Comparison of ENCODE assay signal across 1 cellular context in the genomic region with DNA sequence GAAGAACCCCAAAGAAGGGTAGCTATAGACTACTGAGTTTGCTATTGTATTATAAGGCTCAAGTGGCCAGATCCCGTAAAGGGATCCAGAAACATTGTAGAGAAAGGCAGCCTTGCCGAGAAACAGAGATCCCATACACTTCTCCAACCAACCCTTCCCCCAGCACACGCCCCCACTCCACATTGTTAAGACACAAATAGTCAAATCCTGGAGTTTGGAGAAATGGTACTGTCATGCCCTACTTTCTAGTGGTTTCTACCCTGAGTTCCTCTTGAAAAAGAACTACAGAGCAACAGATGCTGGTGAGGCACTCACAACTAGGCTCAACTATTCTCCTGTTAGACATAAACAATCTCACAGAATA.
TF ChIP-seq lines count a peak whose summit lies in the region.

No MANE protein-coding gene starts in this region.

TF ChIP-seq in IMR-90, 13 proteins besides CTCF, POLR2A, EP300 and RAD21:
- TF ChIP-seq FOS (IDR thresholded peaks at IDR 0.05; ENCODE audit: low read depth, low read length) (no peak), BHLHE40 (IDR thresholded peaks at IDR 0.05; ENCODE audit: low read depth, low read length) (no peak), RCOR1 (IDR thresholded peaks at IDR 0.05; ENCODE audit: insufficient replicate concordance, low read length) (no peak), MXI1 (IDR thresholded peaks at IDR 0.05; ENCODE audit: borderline replicate concordance, low read depth, low read length) (no peak), CEBPB (IDR thresholded peaks at IDR 0.05; ENCODE audit: low read depth, low read length) (no peak), SMC3 (IDR thresholded peaks at IDR 0.05; ENCODE audit: low read depth, low read length) (no peak), CHD1 (IDR thresholded peaks at IDR 0.05; ENCODE audit: low read depth, low read length) (no peak), MAFK (IDR thresholded peaks at IDR 0.05; ENCODE audit: low read depth, low read length) (no peak), RFX5 (IDR thresholded peaks at IDR 0.05; ENCODE audit: low read depth, low read length) (no peak), MAZ (IDR thresholded peaks at IDR 0.05; ENCODE audit: borderline replicate concordance, low read depth, low read length) (no peak), NFE2L2 (IDR thresholded peaks at IDR 0.05; ENCODE audit: low read depth, low read length) (no peak)
- TF ChIP-seq, protein P1, sequence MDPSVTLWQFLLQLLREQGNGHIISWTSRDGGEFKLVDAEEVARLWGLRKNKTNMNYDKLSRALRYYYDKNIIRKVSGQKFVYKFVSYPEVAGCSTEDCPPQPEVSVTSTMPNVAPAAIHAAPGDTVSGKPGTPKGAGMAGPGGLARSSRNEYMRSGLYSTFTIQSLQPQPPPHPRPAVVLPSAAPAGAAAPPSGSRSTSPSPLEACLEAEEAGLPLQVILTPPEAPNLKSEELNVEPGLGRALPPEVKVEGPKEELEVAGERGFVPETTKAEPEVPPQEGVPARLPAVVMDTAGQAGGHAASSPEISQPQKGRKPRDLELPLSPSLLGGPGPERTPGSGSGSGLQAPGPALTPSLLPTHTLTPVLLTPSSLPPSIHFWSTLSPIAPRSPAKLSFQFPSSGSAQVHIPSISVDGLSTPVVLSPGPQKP (IDR thresholded peaks at IDR 0.05; ENCODE audit: borderline replicate concordance, low read depth, low read length), result no peak
- TF ChIP-seq, protein P2, sequence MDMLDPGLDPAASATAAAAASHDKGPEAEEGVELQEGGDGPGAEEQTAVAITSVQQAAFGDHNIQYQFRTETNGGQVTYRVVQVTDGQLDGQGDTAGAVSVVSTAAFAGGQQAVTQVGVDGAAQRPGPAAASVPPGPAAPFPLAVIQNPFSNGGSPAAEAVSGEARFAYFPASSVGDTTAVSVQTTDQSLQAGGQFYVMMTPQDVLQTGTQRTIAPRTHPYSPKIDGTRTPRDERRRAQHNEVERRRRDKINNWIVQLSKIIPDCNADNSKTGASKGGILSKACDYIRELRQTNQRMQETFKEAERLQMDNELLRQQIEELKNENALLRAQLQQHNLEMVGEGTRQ (IDR thresholded peaks at IDR 0.05; ENCODE audit: low read depth, low read length), result no peak
